28 cellular contexts compared by ENCODE assay signal in the genomic region with DNA sequence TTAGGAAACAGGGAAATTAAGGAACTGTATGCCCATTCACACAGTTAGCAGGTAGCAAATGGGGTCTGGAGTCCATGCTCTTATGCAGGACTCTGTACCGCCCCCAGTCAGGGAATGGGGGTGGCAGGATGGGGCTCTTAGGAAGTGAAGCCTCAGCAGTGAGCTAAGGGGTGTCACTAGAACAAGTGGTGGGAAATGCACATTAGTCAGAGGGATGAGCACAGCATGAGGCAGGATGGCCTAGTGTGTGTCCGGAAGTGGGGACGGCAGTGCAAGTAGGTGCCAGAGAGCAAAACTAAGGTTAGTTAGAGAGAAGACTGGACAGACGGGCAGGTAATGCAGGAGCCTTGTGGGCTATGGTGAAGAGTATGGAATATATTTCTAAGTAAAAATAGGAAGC.
DNase-seq lines count a peak whose midpoint lies in the region; TF ChIP-seq lines count a peak whose summit lies in the region.
"Had no signal": no experiment of that assay in that cellular context is flagged by ENCODE, and none has a peak within 500 bp of the region (broad histone marks: within the 10 kb centered on the region; RNA-seq: fewer than 3 reads in every experiment).

No MANE protein-coding gene starts in this region.

- DNase-seq in EH (ENCODE audit: low read depth), result peak; percentile 45
- DNase-seq in M059J (ENCODE audit: low read depth), result peak; percentile 37
- no peak for DNase-seq in epithelial cell of prostate (ENCODE audit: low read depth, low spot score)
- no peak for DNase-seq in progenitor cell of endocrine pancreas (ENCODE audit: low spot score, unreplicated experiment)
- DNase-seq in NK-92 (lab: John Stamatoyannopoulos, UW; ENCODE audit: unreplicated experiment), result no peak
- no peak for DNase-seq in AG08396 (ENCODE audit: low spot score)
- no peak for DNase-seq in cerebellar nuclear complex (lab: John Stamatoyannopoulos, UW)
- DNase-seq: activated CD4-positive, alpha-beta memory T cell treated with anti-CD3 and anti-CD28 coated beads for 36 hours; activated CD8-positive, alpha-beta memory T cell treated with anti-CD3 and anti-CD28 coated beads, Interleukin-2, amount 50 U/mL, for 48 hours; CD4-positive, alpha-beta T cell; DMS 273 treated with DMSO at 0.1 percent for 48 hours; effector CD4-positive, alpha-beta T cell; gastrocnemius medialis; GDM1; GOT3; islet precursor cell; left ventricle myocardium superior; NCI-H1105; NCI-H1930; NCI-H526 treated with DMSO at 0.1 percent for 48 hours; retina; SHP77; SW 1271 had no signal

- peaks cover 10% of the 10 kb centered on the region for H3K4me1 Mint-ChIP-seq in progenitor cell of endocrine pancreas (ENCODE audit: low read depth)
- H3K4me1 Mint-ChIP-seq: activated T-helper 17 cell treated with anti-CD3 and anti-CD28 coated beads, Interleukin-2, amount 50 U/mL, for 72 hours; central memory CD8-positive, alpha-beta T cell had no signal

- H3K27ac ChIP-seq in epithelial cell of prostate, result peak overlapping the region; percentile 2
- H3K27ac ChIP-seq: ascending aorta, gastrocnemius medialis had no signal

- H3K27me3 Mint-ChIP-seq in progenitor cell of endocrine pancreas, result no peaks in the 10 kb centered on the region
- H3K27me3 Mint-ChIP-seq: activated CD4-positive, alpha-beta memory T cell treated with anti-CD3 and anti-CD28 coated beads for 36 hours; activated T-helper 17 cell treated with anti-CD3 and anti-CD28 coated beads, Interleukin-2, amount 50 U/mL, for 72 hours; CD4-positive, alpha-beta T cell had no signal

- H3K4me3 Mint-ChIP-seq in progenitor cell of endocrine pancreas (ENCODE audit: low read depth), result no peak overlapping the region
- H3K4me3 Mint-ChIP-seq: activated CD4-positive, alpha-beta memory T cell treated with anti-CD3 and anti-CD28 coated beads for 36 hours; activated T-helper 17 cell treated with anti-CD3 and anti-CD28 coated beads, Interleukin-2, amount 50 U/mL, for 72 hours; CD4-positive, alpha-beta T cell; central memory CD8-positive, alpha-beta T cell; natural killer cell treated with Interleukin-12 subunit alpha and Interleukin-12 subunit beta and Interleukin-15 and Interleukin-18, amount 100 ng/mL, for 72 hours had no signal

- TF ChIP-seq CTCF in progenitor cell of endocrine pancreas (IDR thresholded peaks at IDR 0.05; ENCODE audit: unreplicated experiment), result no peak

- peaks cover 2% of the 10 kb centered on the region for H3K9me3 Mint-ChIP-seq in progenitor cell of endocrine pancreas (ENCODE audit: low read depth)
- H3K9me3 Mint-ChIP-seq: activated CD4-positive, alpha-beta memory T cell treated with anti-CD3 and anti-CD28 coated beads for 36 hours; activated naive CD4-positive, alpha-beta T cell treated with anti-CD3 and anti-CD28 coated beads, Interleukin-2, amount 50 U/mL, for 72 hours; activated T-helper 17 cell treated with anti-CD3 and anti-CD28 coated beads, Interleukin-2, amount 50 U/mL, for 72 hours; CD4-positive, alpha-beta T cell; central memory CD8-positive, alpha-beta T cell; natural killer cell treated with Interleukin-12 subunit alpha and Interleukin-12 subunit beta and Interleukin-15 and Interleukin-18, amount 100 ng/mL, for 72 hours had no signal

- H3K27ac Mint-ChIP-seq in progenitor cell of endocrine pancreas, result peak overlapping the region; percentile 13
- H3K27ac Mint-ChIP-seq: activated CD4-positive, alpha-beta memory T cell treated with anti-CD3 and anti-CD28 coated beads for 36 hours; activated naive CD4-positive, alpha-beta T cell treated with anti-CD3 and anti-CD28 coated beads, Interleukin-2, amount 50 U/mL, for 72 hours; activated T-helper 17 cell treated with anti-CD3 and anti-CD28 coated beads, Interleukin-2, amount 50 U/mL, for 72 hours; CD4-positive, alpha-beta T cell; natural killer cell treated with Interleukin-12 subunit alpha and Interleukin-12 subunit beta and Interleukin-15 and Interleukin-18, amount 100 ng/mL, for 72 hours had no signal

- H3K36me3 Mint-ChIP-seq in progenitor cell of endocrine pancreas (ENCODE audit: insufficient read depth), result peaks cover 8% of the 10 kb centered on the region
- H3K36me3 Mint-ChIP-seq: activated CD4-positive, alpha-beta memory T cell treated with anti-CD3 and anti-CD28 coated beads for 36 hours; activated naive CD4-positive, alpha-beta T cell treated with anti-CD3 and anti-CD28 coated beads, Interleukin-2, amount 50 U/mL, for 72 hours; natural killer cell treated with Interleukin-12 subunit alpha and Interleukin-12 subunit beta and Interleukin-15 and Interleukin-18, amount 100 ng/mL, for 72 hours had no signal

Comparison
In these comparisons a context has a peak if more than half of its experiments do, and no peak if none do; other contexts are left out.
1. DNase-seq: peak in EH (single experiment) and M059J (single experiment); none in epithelial cell of prostate (single experiment), progenitor cell of endocrine pancreas (single experiment), NK-92 (single experiment), AG08396 (single experiment) and cerebellar nuclear complex (0 of 2).